ENCODE assay signal across 9 cellular contexts in genomic region chr16:529012-529575, GRCh38. TPM values are rescaled to one million over a fixed set of nuclear protein-coding genes. Genes with fewer than 3 reads are reported as not detected.
A peak's percentile ranks its signal among the peaks of the same experiment; 100 is the strongest.
DNase-seq lines count a peak whose midpoint lies in the region; ATAC-seq and TF ChIP-seq lines count a peak whose summit lies in the region.
"Had no signal": no experiment of that assay in that cellular context is flagged by ENCODE, and none has a peak within 500 bp of the region (broad histone marks: within the 10 kb centered on the region; RNA-seq: fewer than 3 reads in every experiment).

No MANE protein-coding gene starts in this region.

- H3K14ac ChIP-seq in H9 (ENCODE audit: insufficient read depth, low read length), result no peak overlapping the region

- H3K27ac ChIP-seq in H9 (ENCODE audit: insufficient read length, low read depth, low read length), result no peak overlapping the region

- no peak overlapping the region for H2AK5ac ChIP-seq in H9 (ENCODE audit: insufficient read length, low read length)

- H3K4me3 ChIP-seq in fibroblast of mammary gland (ENCODE audit: control insufficient read depth, low read depth, low read length) (peak overlapping the region; percentile 74), skeletal muscle cell (ENCODE audit: low read depth, low read length) (peak overlapping the region; percentile 89)

- no peaks in the 10 kb centered on the region; the same call in 1 of the 2 replicates for H3K4me1 ChIP-seq in H9 (ENCODE audit: insufficient read depth, low read length)

- H3K79me2 ChIP-seq in H9 (ENCODE audit: insufficient read depth, low read length), result peaks cover 22% of the 10 kb centered on the region; the same call in 1 of the 2 replicates

- H3K27ac Mint-ChIP-seq in H9, result no peak overlapping the region
- peak overlapping the region; percentile 87 to 92 for H3K27ac Mint-ChIP-seq in T-cell

- H3K36me3 Mint-ChIP-seq in H9 (ENCODE audit: insufficient read depth in 1 of 3, low read depth in 3 of 3), result peaks cover 0 to 12% (median 12%) of the 10 kb centered on the region in 3 experiments; a peak in 3 of 7 replicates
- no peaks in the 10 kb centered on the region for H3K36me3 Mint-ChIP-seq in T-cell

- no peaks in the 10 kb centered on the region for H3K27me3 ChIP-seq in H9 (ENCODE audit: insufficient read depth, low read length)

- H4K20me1 ChIP-seq in H9 (ENCODE audit: control insufficient read depth, insufficient read depth, insufficient read length), result peaks cover 6% of the 10 kb centered on the region

- H3K9ac ChIP-seq in H9 (ENCODE audit: extremely low read depth, insufficient read length, low read length), result peak overlapping the region; percentile 55

- DNase-seq in H9 (no peak), T-cell (peak in 10 of 34 experiments; percentile 10 to 33 (median 18)), fibroblast of mammary gland (ENCODE audit: low read depth) (peak; percentile 7), skeletal muscle cell (ENCODE audit: low read depth) (no peak), NCI-H226 (no peak), SKM-1 (lab: John Stamatoyannopoulos, UW; ENCODE audit: unreplicated experiment) (no peak)

- H3K4me3 Mint-ChIP-seq in H9 (peak overlapping the region; percentile 79 to 88), T-cell (peak overlapping the region; percentile 88 to 90 (median 88))

- no peaks in the 10 kb centered on the region for H3K9me3 ChIP-seq in H9 (ENCODE audit: control insufficient read depth, low read depth, low read length)

- H3K4ac ChIP-seq in H9 (ENCODE audit: low read depth, low read length), result no peak overlapping the region

- H3K27me3 Mint-ChIP-seq in H9 (ENCODE audit: low read depth) (no peaks in the 10 kb centered on the region), T-cell (no peaks in the 10 kb centered on the region)

- CTCF ChIA-PET in T-cell (lab: Charles Lee), result no interaction called here

- no peak overlapping the region for H2BK20ac ChIP-seq in H9 (ENCODE audit: low read depth, low read length, poor library complexity, severe bottlenecking)

- no CpG with 5 or more reads among the region's 12 CpGs for WGBS in H9 (ENCODE audit: extremely low coverage, insufficient read length, low lambda C conversion rate)

- peak overlapping the region; percentile 75 for H3K4me2 ChIP-seq in H9 (ENCODE audit: insufficient read depth, insufficient read length, low read length)

- peaks cover 13% of the 10 kb centered on the region for H3K23me2 ChIP-seq in H9 (ENCODE audit: insufficient read length, low read depth, low read length, poor library complexity, severe bottlenecking)

- no peak overlapping the region for H3T11ph ChIP-seq in H9 (ENCODE audit: low read length)

- ATAC-seq in T-cell (replicated peaks in 1 of 4) (no peak), HG03432 (IDR thresholded peaks at IDR 0.05; ENCODE audit: unreplicated experiment) (no peak), GM19452 (IDR thresholded peaks at IDR 0.05; ENCODE audit: unreplicated experiment) (no peak)

- H2AFZ ChIP-seq in H9 (ENCODE audit: low read length), result no peak overlapping the region

- H2BK5ac ChIP-seq in H9 (ENCODE audit: insufficient read length, low read length), result no peak overlapping the region

- H2BK15ac ChIP-seq in H9 (ENCODE audit: low read depth, low read length), result no peak overlapping the region

- H3K4me1 Mint-ChIP-seq in H9, result peaks cover 18% of the 10 kb centered on the region in 2 experiments
- H3K4me1 Mint-ChIP-seq in T-cell, result peaks cover 25 to 41% (median 38%) of the 10 kb centered on the region in 3 donors

- POLR2A ChIA-PET in T-cell (lab: Charles Lee), result no interaction called here

- no peak overlapping the region for H4K5ac ChIP-seq in H9 (ENCODE audit: insufficient read length, low read depth, low read length)

- H3K18ac ChIP-seq in H9 (ENCODE audit: insufficient read length, low read depth, low read length), result no peak overlapping the region

- H2BK120ac ChIP-seq in H9 (ENCODE audit: low read depth, low read length, poor library complexity, severe bottlenecking), result no peak overlapping the region

- H4K91ac ChIP-seq in H9 (ENCODE audit: insufficient read length, low read depth, low read length), result no peak overlapping the region

- H3K56ac ChIP-seq in H9 (ENCODE audit: insufficient read length, low read depth, low read length), result no peak overlapping the region

- no peak overlapping the region for H3K23ac ChIP-seq in H9 (ENCODE audit: insufficient read length, low read depth, low read length)

- no peaks in the 10 kb centered on the region for H3K79me1 ChIP-seq in H9 (ENCODE audit: insufficient read depth, low read depth, low read length, poor library complexity, severe bottlenecking)

- no peak overlapping the region for H2BK12ac ChIP-seq in H9 (ENCODE audit: insufficient read length, low read depth, low read length)

- TF ChIP-seq CTCF in H9 (conservative IDR thresholded peaks at IDR 0.05) (no peak), fibroblast of mammary gland (conservative IDR thresholded peaks at IDR 0.05; ENCODE audit: control insufficient read depth, insufficient read depth, low read depth, low read length) (no peak)

- H4K8ac ChIP-seq in H9 (replicated peaks; ENCODE audit: insufficient read length, low read depth, low read length), result no peak overlapping the region

- no peaks in the 10 kb centered on the region for H3K9me3 Mint-ChIP-seq in H9
- H3K9me3 Mint-ChIP-seq in T-cell, result no peaks in the 10 kb centered on the region

RNA-seq across cellular contexts. Expression of gene CAPN15, which starts 1.6 kb away (rescaled TPM):
- total RNA-seq in H9 (2021), result 71.2 and 76.4 TPM in 2 replicates
- 10 to 100 TPM; 61.7 to 89.0 (median 82.7) TPM for total RNA-seq in T-cell

RNA-seq across cellular contexts. Expression of gene PRR35, which starts 31.1 kb away (rescaled TPM):
- total RNA-seq in H9 (2021) (0.33 and 0.50 TPM in 2 replicates), T-cell (not detected)
- total RNA-seq: RPMI7951 had no signal

RNA-seq across cellular contexts. Expression of gene NHLRC4, which starts 37.7 kb away (rescaled TPM):
- total RNA-seq in H9 (2021) (0.26 and 0.42 TPM in 2 replicates), T-cell (1 to 10 TPM; 1.3 to 5.0 (median 3.6) TPM)

RNA-seq across cellular contexts. Expression of gene PIGQ, which starts 40.7 kb away (rescaled TPM):
- total RNA-seq in H9 (2021) (58.0 and 65.5 TPM in 2 replicates), T-cell (10 to 100 TPM; 38.2 to 86.9 (median 63.1) TPM)

Comparison
In these comparisons a context has a peak if more than half of its experiments do, and no peak if none do; other contexts are left out.
1. H3K27ac Mint-ChIP-seq: peak in T-cell (2 of 2); none in H9 (0 of 3).